In the genomic region with DNA sequence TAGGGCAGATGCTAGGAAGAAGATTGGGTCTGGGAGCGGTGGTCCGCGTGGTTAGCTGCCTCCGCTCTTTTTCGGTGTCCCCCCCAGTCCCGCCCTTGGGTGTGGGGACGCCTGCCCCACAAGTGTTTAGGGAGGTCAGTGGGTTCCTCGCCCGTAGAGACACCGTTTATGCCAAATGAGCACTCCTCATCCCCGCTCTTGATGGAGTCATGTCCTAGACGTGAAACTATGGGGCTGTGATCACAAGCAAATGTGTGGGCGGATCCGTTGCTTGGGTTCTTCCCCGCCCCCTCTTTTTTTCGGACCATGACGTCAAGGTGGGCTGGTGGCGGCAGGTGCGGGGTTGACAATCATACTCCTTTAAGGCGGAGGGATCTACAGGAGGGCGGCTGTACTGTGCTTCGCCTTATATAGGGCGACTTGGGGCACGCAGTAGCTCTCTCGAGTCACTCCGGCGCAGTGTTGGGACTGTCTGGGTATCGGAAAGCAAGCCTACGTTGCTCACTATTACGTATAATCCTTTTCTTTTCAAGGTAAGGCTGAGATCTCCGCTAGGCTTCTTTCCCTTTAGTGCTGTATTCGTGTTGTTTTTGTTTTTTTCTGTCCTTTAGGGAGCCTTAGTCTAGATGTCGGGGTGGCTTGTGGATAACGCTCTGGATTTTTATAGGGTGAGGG, we compare ENCODE assay signal across 8 cellular contexts. TPM values are rescaled to one million over a fixed set of nuclear protein-coding genes. Genes with fewer than 3 reads are reported as not detected.
DNase-seq lines count a peak whose midpoint lies in the region; ATAC-seq and TF ChIP-seq lines count a peak whose summit lies in the region.

Gene HSP90AB1 (plus strand): TSS at position 439 of the 675 bp plus-strand sequence. CDS start 1,529 bp downstream, outside the sequence.

- H3K36me3 ChIP-seq in psoas muscle (ENCODE audit: insufficient read depth in 1 of 2, low read depth in 1 of 2) (peaks cover 12 to 39% of the 10 kb centered on the region in 2 donors), urinary bladder (ENCODE audit: insufficient read depth) (peaks cover 2% of the 10 kb centered on the region)

- ATAC-seq in GM18499 (IDR thresholded peaks at IDR 0.05; ENCODE audit: insufficient read depth, unreplicated experiment) (peak; percentile 43), HG02885 (IDR thresholded peaks at IDR 0.05; ENCODE audit: poor library complexity, unreplicated experiment) (peak; percentile 66), left ventricle myocardium superior (peak; percentile 88), psoas muscle (peak; percentile 84 to 86 (median 84))

- WGBS in psoas muscle, 3 donors: 0% methylated on average over 34 of the region's 34 CpGs
- under 1% methylated on average over 34 of the region's 34 CpGs for WGBS in urinary bladder

- no peaks in the 10 kb centered on the region for H3K9me3 ChIP-seq in psoas muscle

- H3K4me1 ChIP-seq in psoas muscle (peaks cover 30% of the 10 kb centered on the region), urinary bladder (ENCODE audit: insufficient read depth) (no peaks in the 10 kb centered on the region)

- H3K4me3 ChIP-seq in psoas muscle (peak within 1 kb of the TSS; percentile 82), urinary bladder (ENCODE audit: low read depth, low read length) (peak within 1 kb of the TSS; percentile 76)

- intact Hi-C loops in T-helper 1 cell treated with Interleukin-12 subunit alpha and Interleukin-12 subunit beta and Interleukin-4 antibody, amounts not matched to agents 30 ng/mL and 1 ng/mL, for 36 hours (cut with micrococcal nuclease): loop anchor here (1.0 to 10.0 kb wide), 12 partner anchors 9 to 1192 kb away; partner anchors contain the start of genes AARS2, CDC5L, CUL7 and GTPBP2
- intact Hi-C loops in left ventricle myocardium superior (cut with micrococcal nuclease): no loop called here
- intact Hi-C loops in psoas muscle (cut with DNase I): loop anchor here in 1 of 2 donors (2.0 kb wide), 1 partner anchor 474 kb away; no protein-coding TSS in a partner anchor

- no peak for TF ChIP-seq CTCF in psoas muscle (IDR thresholded peaks at IDR 0.05)

- no peaks in the 10 kb centered on the region for H3K27me3 ChIP-seq in psoas muscle (ENCODE audit: insufficient read depth in 3 of 3, low read length in 2 of 3)

- DNase-seq in NCI-H1694 (lab: John Stamatoyannopoulos, UW) (peak; percentile 94), amygdala (lab: John Stamatoyannopoulos, UW) (peak; percentile 61 to 96 (median 88)), left ventricle myocardium superior (peak; percentile 94), psoas muscle (peak; percentile 93 to 96)

- peak within 1 kb of the TSS; percentile 100 for H3K27ac ChIP-seq in psoas muscle
- peak within 1 kb of the TSS; percentile 81 for H3K27ac ChIP-seq in urinary bladder (ENCODE audit: low read depth)

RNA-seq across cellular contexts. Expression of gene HSP90AB1, which starts in this region (rescaled TPM):
- 762 and 772 TPM in 2 replicates for total RNA-seq in T-helper 1 cell treated with Interleukin-12 subunit alpha and Interleukin-12 subunit beta and Interleukin-4 antibody, amounts not matched to agents 30 ng/mL and 1 ng/mL, for 36 hours
- total RNA-seq in left ventricle myocardium superior: 873 TPM
- 1,000 to 10,000 TPM; 1,150 to 1,595 (median 1,339) TPM for total RNA-seq in psoas muscle
- 1,000 to 10,000 TPM in 2 of 3 donors, 100 to 1,000 TPM in 1; 743 to 1,128 (median 1,033) TPM for polyA plus RNA-seq in psoas muscle
- total RNA-seq in urinary bladder: 220 TPM
- 600 TPM for polyA plus RNA-seq in urinary bladder

Comparison
In these comparisons a context has a peak if more than half of its experiments do, and no peak if none do; other contexts are left out.
1. Peak in every context shown above with its lines: DNase-seq, ATAC-seq, H3K4me3 ChIP-seq and H3K27ac ChIP-seq.